In genomic region chr12:26274441-26275312, GRCh38 we compare ENCODE assay signal across 8 cellular contexts.
DNase-seq lines count a peak whose midpoint lies in the region; ATAC-seq and TF ChIP-seq lines count a peak whose summit lies in the region.

No MANE protein-coding gene starts in this region.

- TF ChIP-seq CTCF in VCaP (conservative IDR thresholded peaks at IDR 0.05): peak; percentile 58

- H3K27ac ChIP-seq in VCaP: peak overlapping the region; percentile 87

- ATAC-seq in GM21576 (IDR thresholded peaks at IDR 0.05; ENCODE audit: unreplicated experiment): peak; percentile 96
- ATAC-seq in esophagus mucosa: peak; percentile 98

- DNase-seq in GM04503 (ENCODE audit: low read depth) (peak; percentile 97), HUDEP-2 (lab: John Stamatoyannopoulos, UW; ENCODE audit: unreplicated experiment in 76 of 76) (peak in 60 of 76 experiments; percentile 6 to 84 (median 42)), myocyte (ENCODE audit: low read depth) (peak; percentile 95), stromal cell of bone marrow (ENCODE audit: low read depth) (peak; percentile 99), NCI-H187 treated with DMSO at 0.1 percent for 48 hours (lab: John Stamatoyannopoulos, UW) (no peak)
